In the genomic region with DNA sequence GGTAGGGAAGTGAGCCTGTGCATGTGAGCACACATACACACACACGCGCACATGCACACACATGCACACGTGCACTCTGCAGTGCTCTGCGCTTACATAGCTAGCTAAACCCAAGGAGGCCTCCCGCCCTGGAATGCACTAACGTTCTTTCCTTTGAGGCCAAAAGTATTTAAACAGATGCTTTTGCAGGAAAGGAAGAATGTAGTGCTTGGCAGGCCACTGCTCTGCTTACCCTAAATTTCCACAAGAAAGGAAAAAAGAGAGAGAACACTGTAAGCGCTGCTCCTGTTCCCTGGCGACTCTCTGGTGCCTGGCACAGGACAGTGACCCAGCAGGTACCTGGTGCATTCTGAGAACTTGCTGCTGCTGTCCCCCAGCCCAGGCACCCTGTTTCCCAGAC, we compare ENCODE assay signal across 8 cellular contexts. TPM values are rescaled to one million over a fixed set of nuclear protein-coding genes. Genes with fewer than 3 reads are reported as not detected.
DNase-seq lines count a peak whose midpoint lies in the region; ATAC-seq and TF ChIP-seq lines count a peak whose summit lies in the region.
"Had no signal": no experiment of that assay in that cellular context is flagged by ENCODE, and none has a peak within 500 bp of the region (broad histone marks: within the 10 kb centered on the region; RNA-seq: fewer than 3 reads in every experiment).

No MANE protein-coding gene starts in this region.

- H3K36me3 ChIP-seq in RWPE2 (ENCODE audit: low read depth) (peaks cover 22% of the 10 kb centered on the region), esophagus muscularis mucosa (peaks cover 11 to 70% (median 52%) of the 10 kb centered on the region in 4 donors), mucosa of rectum (ENCODE audit: control insufficient read depth in 2 of 2, insufficient read depth in 2 of 2, low read length in 2 of 2) (peaks cover 16 to 23% of the 10 kb centered on the region in 2 donors), upper lobe of right lung (peaks cover 24% of the 10 kb centered on the region)

- H3K9me3 ChIP-seq in RWPE2 (ENCODE audit: severe bottlenecking) (peaks cover 2% of the 10 kb centered on the region), esophagus muscularis mucosa (no peaks in the 10 kb centered on the region), mucosa of rectum (ENCODE audit: control insufficient read depth in 2 of 2, low read length in 2 of 2) (no peaks in the 10 kb centered on the region), upper lobe of right lung (no peaks in the 10 kb centered on the region)

- no peak for TF ChIP-seq POLR2A in esophagus muscularis mucosa (IDR thresholded peaks at IDR 0.05; ENCODE audit: low read depth)

- H3K4me1 ChIP-seq in RWPE2 (ENCODE audit: insufficient read depth, poor library complexity, severe bottlenecking) (peaks cover 38% of the 10 kb centered on the region), esophagus muscularis mucosa (peaks cover 48 to 89% (median 76%) of the 10 kb centered on the region in 4 donors), mucosa of rectum (ENCODE audit: control insufficient read depth in 2 of 2, insufficient read depth in 2 of 2, low read length in 2 of 2) (peaks cover 6 to 7% of the 10 kb centered on the region in 2 donors), upper lobe of right lung (peaks cover 10% of the 10 kb centered on the region)

- 65% methylated on average over 6 of the region's 8 CpGs for WGBS in esophagus muscularis mucosa

- no peak overlapping the region for H3K9ac ChIP-seq in mucosa of rectum (ENCODE audit: low read depth in 1 of 2, low read length in 2 of 2)

- intact Hi-C loops in esophagus muscularis mucosa (cut with DNase I): no loop called here
- intact Hi-C loops in upper lobe of right lung (cut with DNase I): no loop called here

- H3K27me3 ChIP-seq in RWPE2 (ENCODE audit: insufficient read depth, poor library complexity, severe bottlenecking) (no peaks in the 10 kb centered on the region), esophagus muscularis mucosa (no peaks in the 10 kb centered on the region), mucosa of rectum (ENCODE audit: control insufficient read depth in 2 of 2, insufficient read depth in 2 of 2, low read length in 2 of 2) (no peaks in the 10 kb centered on the region), upper lobe of right lung (no peaks in the 10 kb centered on the region)

- H3K27ac ChIP-seq in RWPE2 (ENCODE audit: poor library complexity, severe bottlenecking) (peak overlapping the region; percentile 98), esophagus muscularis mucosa (replicated peaks in 1 of 4) (peak overlapping the region; percentile 88 to 95 (median 93)), mucosa of rectum (ENCODE audit: low read depth in 2 of 2, low read length in 2 of 2) (peak overlapping the region; percentile 34 to 56), upper lobe of right lung (peak overlapping the region; percentile 58)
- H3K27ac ChIP-seq: VCaP had no signal

- TF ChIP-seq EP300 in esophagus muscularis mucosa (IDR thresholded peaks at IDR 0.05): no peak

- H3K4me3 ChIP-seq in RWPE2 (ENCODE audit: severe bottlenecking): no peak overlapping the region
- no peak overlapping the region for H3K4me3 ChIP-seq in esophagus muscularis mucosa
- no peak overlapping the region for H3K4me3 ChIP-seq in mucosa of rectum (ENCODE audit: low read length in 2 of 2)
- no peak overlapping the region for H3K4me3 ChIP-seq in upper lobe of right lung

- DNase-seq in RWPE2 (ENCODE audit: low spot score) (no peak), esophagus muscularis mucosa (ENCODE audit: extremely low spot score) (no peak), upper lobe of right lung (no peak), NOMO-1 treated with dmso at 0.1 percent for 144 hours (lab: John Stamatoyannopoulos, UW; ENCODE audit: unreplicated experiment) (no peak), COLO668 (lab: John Stamatoyannopoulos, UW; ENCODE audit: unreplicated experiment) (no peak), NCI-H1105 treated with DMSO at 0.1 percent for 48 hours (lab: John Stamatoyannopoulos, UW) (no peak)

- TF ChIP-seq CTCF in RWPE2 (IDR thresholded peaks at IDR 0.05; ENCODE audit: poor library complexity, severe bottlenecking) (no peak), esophagus muscularis mucosa (IDR thresholded peaks at IDR 0.05) (no peak), upper lobe of right lung (IDR thresholded peaks at IDR 0.05) (no peak)

- ATAC-seq in RWPE2 (ENCODE audit: low read depth): no peak
- ATAC-seq in upper lobe of right lung: peak; percentile 27

RNA-seq across cellular contexts. Expression of gene MRPS23, which starts 31.3 kb away (rescaled TPM):
- total RNA-seq in esophagus muscularis mucosa (10 to 100 TPM; 11.6 to 22.2 (median 16.9) TPM), upper lobe of right lung (36.0 TPM)

Comparison
In these comparisons a context has a peak if more than half of its experiments do, and no peak if none do; other contexts are left out.
1. H3K27ac ChIP-seq: peak in every context shown above with its lines; median percentile 98 in RWPE2; 93 in esophagus muscularis mucosa; 58 in upper lobe of right lung; 45 in mucosa of rectum.